Comparison of ENCODE assay signal across 25 cellular contexts in genomic region chr1:164583196-164583595, GRCh38. TPM values are rescaled to one million over a fixed set of nuclear protein-coding genes. Genes with fewer than 3 reads are reported as not detected.
DNase-seq lines count a peak whose midpoint lies in the region; ATAC-seq and TF ChIP-seq lines count a peak whose summit lies in the region.
"Had no signal": no experiment of that assay in that cellular context is flagged by ENCODE, and none has a peak within 500 bp of the region (broad histone marks: within the 10 kb centered on the region; RNA-seq: fewer than 3 reads in every experiment).

No MANE protein-coding gene starts in this region.

- 64% methylated on average over 1 of the region's 1 CpG for WGBS in esophagus muscularis mucosa

- TF ChIP-seq EP300 in esophagus muscularis mucosa (IDR thresholded peaks at IDR 0.05) = no peak

- H3K4me3 Mint-ChIP-seq in nephron (no peak overlapping the region), Caco-2 (ENCODE audit: unreplicated experiment) (no peak overlapping the region)
- H3K4me3 Mint-ChIP-seq: CD4-positive, alpha-beta T cell; IgD-negative memory B cell had no signal

- H3K4me1 Mint-ChIP-seq in nephron (peaks cover 71% of the 10 kb centered on the region), Caco-2 (ENCODE audit: low read depth, unreplicated experiment) (peaks cover 51% of the 10 kb centered on the region)
- H3K4me1 Mint-ChIP-seq: IgD-negative memory B cell had no signal

- H3K4me1 ChIP-seq in HAP-1 (peaks cover 25% of the 10 kb centered on the region), esophagus muscularis mucosa (peaks cover 40 to 98% (median 90%) of the 10 kb centered on the region in 4 donors), uterus (peaks cover 9 to 30% of the 10 kb centered on the region in 2 donors), Caco-2 (peaks cover 24% of the 10 kb centered on the region)
- H3K4me1 ChIP-seq: BLaER1 treated with 17β-estradiol and CSF1 and Interleukin-3, amounts not matched to agents 10 nM and 100 nM had no signal

- TF ChIP-seq CTCF in esophagus muscularis mucosa (IDR thresholded peaks at IDR 0.05) (no peak), nephron (IDR thresholded peaks at IDR 0.05; ENCODE audit: unreplicated experiment in 3 of 3) (no peak), uterus (IDR thresholded peaks at IDR 0.05) (no peak), Caco-2 (IDR thresholded peaks at IDR 0.05; ENCODE audit: insufficient read depth in 1 of 2, low read depth in 1 of 2, low read length in 1 of 2, severe bottlenecking in 1 of 2, unreplicated experiment in 1 of 2) (no peak)

- ATAC-seq in GM18873 (IDR thresholded peaks at IDR 0.05; ENCODE audit: low FRiP score, unreplicated experiment) (no peak), HG02623 (IDR thresholded peaks at IDR 0.05; ENCODE audit: unreplicated experiment) (no peak)
- ATAC-seq: PC-3, Right ventricle myocardium inferior had no signal

- DNase-seq in HAP-1 (ENCODE audit: low spot score in 2 of 2) = peak; percentile 15 to 71
- no peak for DNase-seq in esophagus muscularis mucosa (ENCODE audit: extremely low spot score)
- DNase-seq in uterus = no peak
- no peak for DNase-seq in Caco-2
- DNase-seq: CD4-positive, alpha-beta T cell; DMS53; GOT3; NCI-H1092; NCI-H1417 treated with DMSO at 0.1 percent for 48 hours; NCI-H1694 treated with DMSO at 0.1 percent for 48 hours; NCI-H2081 treated with DMSO at 0.1 percent for 48 hours; NCI-H2171 treated with DMSO at 0.1 percent for 48 hours; NCI-H345; NCI-H748 treated with DMSO at 0.1 percent for 48 hours; NK-92 treated with Interleukin-12 subunit alpha and Interleukin-12 subunit beta, amount 100 ng/mL, for 24 hours; PC-3 had no signal

- H3K4me3 ChIP-seq in HAP-1 (no peak overlapping the region), esophagus muscularis mucosa (no peak overlapping the region), uterus (no peak overlapping the region), Caco-2 (ENCODE audit: low read depth, low read length) (no peak overlapping the region)
- H3K4me3 ChIP-seq: BLaER1 treated with 17β-estradiol and CSF1 and Interleukin-3, amounts not matched to agents 10 nM and 100 nM; SJSA1 had no signal

- H3K9me3 ChIP-seq in HAP-1 (no peaks in the 10 kb centered on the region), esophagus muscularis mucosa (no peaks in the 10 kb centered on the region), uterus (no peaks in the 10 kb centered on the region), Caco-2 (no peaks in the 10 kb centered on the region)
- H3K9me3 ChIP-seq: BLaER1 treated with 17β-estradiol and CSF1 and Interleukin-3, amounts not matched to agents 10 nM and 100 nM; SJSA1 had no signal

- intact Hi-C loops in esophagus muscularis mucosa (cut with DNase I) (no loop called here), uterus (cut with DNase I; ENCODE audit: low total_unique reads) (loop anchor here (10.0 kb wide), 1 partner anchor 202 kb away; no protein-coding TSS in a partner anchor), Caco-2 (cut with micrococcal nuclease; ENCODE audit: unreplicated experiment) (no loop called here)

- POLR2A ChIA-PET in Caco-2 (lab: Charles Lee) = no interaction called here

- H3K36me3 Mint-ChIP-seq in nephron (ENCODE audit: low read depth) = peaks cover 65% of the 10 kb centered on the region
- peaks cover 41% of the 10 kb centered on the region for H3K36me3 Mint-ChIP-seq in Caco-2 (ENCODE audit: insufficient read depth, unreplicated experiment)
- H3K36me3 Mint-ChIP-seq: IgD-negative memory B cell had no signal

- H3K36me3 ChIP-seq in HAP-1 (replicated peaks) (no peaks in the 10 kb centered on the region), esophagus muscularis mucosa (peaks cover 0 to 8% (median 2%) of the 10 kb centered on the region in 4 donors), uterus (no peaks in the 10 kb centered on the region), Caco-2 (ENCODE audit: control insufficient read depth, insufficient read depth, low read length) (peaks cover 2% of the 10 kb centered on the region; the same call in 1 of the 2 replicates)
- H3K36me3 ChIP-seq: BLaER1 treated with 17β-estradiol and CSF1 and Interleukin-3, amounts not matched to agents 10 nM and 100 nM; SJSA1 had no signal

- H3K9me3 Mint-ChIP-seq in nephron (no peaks in the 10 kb centered on the region), Caco-2 (ENCODE audit: unreplicated experiment) (no peaks in the 10 kb centered on the region)
- H3K9me3 Mint-ChIP-seq: CD4-positive, alpha-beta T cell; IgD-negative memory B cell had no signal

- peak overlapping the region in 3 of 4 donors; percentile 24 to 91 (median 89) for H3K27ac ChIP-seq in esophagus muscularis mucosa (replicated peaks in 1 of 4)
- H3K27ac ChIP-seq in uterus = peak overlapping the region; percentile 45 to 94
- H3K27ac ChIP-seq: BLaER1 treated with 17β-estradiol and CSF1 and Interleukin-3, amounts not matched to agents 10 nM and 100 nM; KMS-11; SJSA1 had no signal

- CTCF ChIA-PET in Caco-2 (lab: Charles Lee) = no interaction called here

- no TSS peak for BruUV-seq in Caco-2 (replicated peaks; lab: Mats Ljungman, UMichigan)

- no peaks in the 10 kb centered on the region for H3K27me3 ChIP-seq in HAP-1 (ENCODE audit: low read depth)
- no peaks in the 10 kb centered on the region for H3K27me3 ChIP-seq in esophagus muscularis mucosa
- no peaks in the 10 kb centered on the region for H3K27me3 ChIP-seq in uterus
- no peaks in the 10 kb centered on the region for H3K27me3 ChIP-seq in Caco-2 (replicated peaks; ENCODE audit: control insufficient read depth, insufficient read depth, low read length)
- H3K27me3 ChIP-seq: BLaER1 treated with 17β-estradiol and CSF1 and Interleukin-3, amounts not matched to agents 10 nM and 100 nM; SJSA1 had no signal

- H3K27ac Mint-ChIP-seq in nephron (peak overlapping the region; percentile 38 to 58 (median 51)), Caco-2 (ENCODE audit: unreplicated experiment) (no peak overlapping the region)
- H3K27ac Mint-ChIP-seq: CD4-positive, alpha-beta T cell; IgD-negative memory B cell had no signal

- TF ChIP-seq POLR2A in esophagus muscularis mucosa (IDR thresholded peaks at IDR 0.05; ENCODE audit: low read depth) = no peak
- no peak for TF ChIP-seq POLR2A in uterus (IDR thresholded peaks at IDR 0.05)

- H3K27me3 Mint-ChIP-seq in nephron (ENCODE audit: low read depth) (no peaks in the 10 kb centered on the region), Caco-2 (ENCODE audit: insufficient read depth, unreplicated experiment) (no peaks in the 10 kb centered on the region)

- in situ Hi-C loops in HAP-1 (cut with MboI; ENCODE audit: low sequenced_read_pairs) = no loop called here

RNA-seq across cellular contexts. Expression of gene PBX1, which starts 24.2 kb away (rescaled TPM):
- total RNA-seq in esophagus muscularis mucosa = 100 to 1,000 TPM in 2 of 4 donors, 10 to 100 TPM in 2; 89.6 to 138 (median 112) TPM
- total RNA-seq in uterus = 100 to 1,000 TPM; 122 to 831 (median 207) TPM
- total RNA-seq in Caco-2 (2022) = 101 and 103 TPM in 2 replicates
- total RNA-seq: G401 had no signal

Comparison
In these comparisons a context has a peak if more than half of its experiments do, and no peak if none do; other contexts are left out.
1. DNase-seq: peak in HAP-1 (2 of 2); none in esophagus muscularis mucosa (single experiment), uterus (0 of 2) and Caco-2 (0 of 2).